ENCODE assay signal across 8 cellular contexts in genomic region chr22:31496007-31496734, GRCh38. TPM values are rescaled to one million over a fixed set of nuclear protein-coding genes. Genes with fewer than 3 reads are reported as not detected.
DNase-seq lines count a peak whose midpoint lies in the region; ATAC-seq and TF ChIP-seq lines count a peak whose summit lies in the region.

Gene SFI1, plus strand, starts transcription at chr22:31496536. Its CDS starts 11,749 bp downstream, at chr22:31508285.

- H3K4me1 ChIP-seq in BE2C (no peaks in the 10 kb centered on the region), colonic mucosa (no peaks in the 10 kb centered on the region)

- intact Hi-C loops in colonic mucosa (cut with DNase I) (no loop called here), left colon (cut with DNase I, micrococcal nuclease) (no loop called here)

- H3K36me3 ChIP-seq in BE2C: no peaks in the 10 kb centered on the region
- no peaks in the 10 kb centered on the region for H3K36me3 ChIP-seq in colonic mucosa

- peak within 1 kb of the TSS; percentile 94 for H3K4me3 ChIP-seq in BE2C (ENCODE audit: low read depth, low read length)
- H3K4me3 ChIP-seq in colonic mucosa: peak within 1 kb of the TSS; percentile 89

- H3K9ac ChIP-seq in colonic mucosa (ENCODE audit: low read depth in 2 of 2, low read length in 2 of 2): peak within 1 kb of the TSS; percentile 76 to 93

- H3K9me3 ChIP-seq in BE2C (no peaks in the 10 kb centered on the region), colonic mucosa (no peaks in the 10 kb centered on the region)

- H3K27me3 ChIP-seq in BE2C: no peaks in the 10 kb centered on the region
- H3K27me3 ChIP-seq in colonic mucosa: no peaks in the 10 kb centered on the region

- TF ChIP-seq CTCF in BE2C (IDR thresholded peaks at IDR 0.05; ENCODE audit: low read depth, low read length) (peak; percentile 45), colonic mucosa (IDR thresholded peaks at IDR 0.05) (no peak)

- DNase-seq in BE2C (peak; percentile 96), GM19238 (ENCODE audit: insufficient read length, low spot score) (peak; percentile 78), NCI-H524 treated with DMSO at 0.1 percent for 48 hours (lab: John Stamatoyannopoulos, UW) (peak; percentile 62), colonic mucosa (peak; percentile 96), left colon (peak; percentile 90 to 95)
- peak; percentile 97 for DNase-seq in activated CD4-positive, alpha-beta T cell treated with anti-CD3 and anti-CD28 coated beads for 48 hours
- peak; percentile 96 for DNase-seq in stimulated activated CD4-positive, alpha-beta T cell treated with anti-CD3 and anti-CD28 coated beads, Interleukin-1b, Interleukin-23, amount 100 ng/mL, for 48 hours

- H3K27ac ChIP-seq in colonic mucosa: peak within 1 kb of the TSS; percentile 89

- ATAC-seq in HG03442 (IDR thresholded peaks at IDR 0.05; ENCODE audit: unreplicated experiment): peak; percentile 70
- peak; percentile 91 for ATAC-seq in left colon

RNA-seq across cellular contexts. Expression of gene SFI1, which starts in this region (rescaled TPM):
- polyA plus RNA-seq in BE2C (2012; ENCODE audit: insufficient read depth, insufficient read length, low read depth): 20.8 TPM
- total RNA-seq in colonic mucosa: 10 to 100 TPM; 24.1 to 47.8 TPM
- total RNA-seq in left colon: 10 to 100 TPM; 39.9 to 40.3 TPM

Comparison
In these comparisons a context has a peak if more than half of its experiments do, and no peak if none do; other contexts are left out.
1. Peak in every context shown above with its lines: DNase-seq, ATAC-seq, H3K4me3 ChIP-seq and H3K27ac ChIP-seq.